27 cellular contexts compared by ENCODE assay signal in the genomic region with DNA sequence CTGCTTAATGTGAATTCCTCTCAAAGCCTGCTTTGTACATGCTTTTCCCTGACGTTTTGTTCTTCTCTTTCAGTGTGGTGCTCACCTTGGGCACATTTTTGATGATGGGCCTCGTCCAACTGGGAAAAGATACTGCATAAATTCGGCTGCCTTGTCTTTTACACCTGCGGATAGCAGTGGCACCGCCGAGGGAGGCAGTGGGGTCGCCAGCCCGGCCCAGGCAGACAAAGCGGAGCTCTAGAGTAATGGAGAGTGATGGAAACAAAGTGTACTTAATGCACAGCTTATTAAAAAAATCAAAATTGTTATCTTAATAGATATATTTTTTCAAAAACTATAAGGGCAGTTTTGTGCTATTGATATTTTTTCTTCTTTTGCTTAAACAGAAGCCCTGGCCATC.
"Had no signal": no experiment of that assay in that cellular context is flagged by ENCODE, and none has a peak within 500 bp of the region (broad histone marks: within the 10 kb centered on the region; RNA-seq: fewer than 3 reads in every experiment).

No MANE protein-coding gene starts in this region.

- H3K79me2 ChIP-seq: parathyroid adenoma had no signal

- H3K36me3 Mint-ChIP-seq: naive B cell; naive thymus-derived CD8-positive, alpha-beta T cell; stimulated activated effector memory CD8-positive, alpha-beta T cell treated with anti-CD3 and anti-CD28 coated beads, Interleukin-12 subunit alpha, Interleukin-12 subunit beta, amount 100 ng/mL, for 72 hours; stimulated activated naive B cell treated with anti-CD40 and anti-IgM and Interleukin-4, amounts not matched to agents 10 μg/mL and 1 μg/mL and 100 μg/mL, for 72 hours had no signal

- H3K4me2 ChIP-seq: neural progenitor cell had no signal

- H3K9me3 ChIP-seq: ovary, psoas muscle, right lobe of liver, sigmoid colon, stomach, thoracic aorta, thyroid gland, tibial nerve, upper lobe of left lung, vagina had no signal

- H3K4me3 ChIP-seq: neural progenitor cell, ovary, psoas muscle, right lobe of liver, sigmoid colon, stomach, thoracic aorta, thyroid gland, tibial nerve, upper lobe of left lung, vagina had no signal

- H3K27me3 ChIP-seq: neural progenitor cell, ovary, right lobe of liver, sigmoid colon, stomach, thyroid gland, tibial nerve, upper lobe of left lung, vagina had no signal

- H2AFZ ChIP-seq: neural progenitor cell, parathyroid adenoma had no signal

- H3K27ac Mint-ChIP-seq: naive B cell; naive thymus-derived CD8-positive, alpha-beta T cell; natural killer cell treated with Interleukin-12 subunit alpha and Interleukin-12 subunit beta and Interleukin-15 and Interleukin-18, amount 100 ng/mL, for 72 hours; neural progenitor cell; stimulated activated effector memory CD8-positive, alpha-beta T cell treated with anti-CD3 and anti-CD28 coated beads, Interleukin-12 subunit alpha, Interleukin-12 subunit beta, amount 100 ng/mL, for 72 hours; stimulated activated naive B cell treated with anti-CD40 and anti-IgM and Interleukin-4, amounts not matched to agents 10 μg/mL and 1 μg/mL and 100 μg/mL, for 72 hours; stimulated activated naive CD8-positive, alpha-beta T cell treated with anti-CD3 and anti-CD28 coated beads, Interleukin-15, Interleukin-2, amounts not matched to agents 100 ng/mL and 50 ng/mL, for 24 hours had no signal

- H3K4me1 ChIP-seq: parathyroid adenoma, psoas muscle, stomach, thyroid gland, tibial nerve, upper lobe of left lung, vagina had no signal

- H3K4me3 Mint-ChIP-seq: naive B cell; naive thymus-derived CD8-positive, alpha-beta T cell; natural killer cell treated with Interleukin-12 subunit alpha and Interleukin-12 subunit beta and Interleukin-15 and Interleukin-18, amount 100 ng/mL, for 72 hours; neural progenitor cell; stimulated activated effector memory CD8-positive, alpha-beta T cell treated with anti-CD3 and anti-CD28 coated beads, Interleukin-12 subunit alpha, Interleukin-12 subunit beta, amount 100 ng/mL, for 72 hours; stimulated activated naive B cell treated with anti-CD40 and anti-IgM and Interleukin-4, amounts not matched to agents 10 μg/mL and 1 μg/mL and 100 μg/mL, for 72 hours; stimulated activated naive CD8-positive, alpha-beta T cell treated with anti-CD3 and anti-CD28 coated beads, Interleukin-15, Interleukin-2, amounts not matched to agents 100 ng/mL and 50 ng/mL, for 24 hours had no signal

- ATAC-seq: naive thymus-derived CD8-positive, alpha-beta T cell; natural killer cell treated with Interleukin-12 subunit alpha and Interleukin-12 subunit beta and Interleukin-15 and Interleukin-18, amount 100 ng/mL, for 72 hours; psoas muscle; right cardiac atrium; right lobe of liver; stimulated activated effector memory CD8-positive, alpha-beta T cell treated with anti-CD3 and anti-CD28 coated beads, Interleukin-12 subunit alpha, Interleukin-12 subunit beta, amount 100 ng/mL, for 72 hours; stimulated activated naive B cell treated with anti-CD40 and anti-IgM and Interleukin-4, amounts not matched to agents 10 μg/mL and 1 μg/mL and 100 μg/mL, for 72 hours had no signal

- H3K4me1 Mint-ChIP-seq: naive B cell; naive thymus-derived CD8-positive, alpha-beta T cell; stimulated activated effector memory CD8-positive, alpha-beta T cell treated with anti-CD3 and anti-CD28 coated beads, Interleukin-12 subunit alpha, Interleukin-12 subunit beta, amount 100 ng/mL, for 72 hours; stimulated activated naive B cell treated with anti-CD40 and anti-IgM and Interleukin-4, amounts not matched to agents 10 μg/mL and 1 μg/mL and 100 μg/mL, for 72 hours had no signal

- H3K9me3 Mint-ChIP-seq: naive B cell; natural killer cell treated with Interleukin-12 subunit alpha and Interleukin-12 subunit beta and Interleukin-15 and Interleukin-18, amount 100 ng/mL, for 72 hours; neural progenitor cell; stimulated activated naive B cell treated with anti-CD40 and anti-IgM and Interleukin-4, amounts not matched to agents 10 μg/mL and 1 μg/mL and 100 μg/mL, for 72 hours; stimulated activated naive CD8-positive, alpha-beta T cell treated with anti-CD3 and anti-CD28 coated beads, Interleukin-15, Interleukin-2, amounts not matched to agents 100 ng/mL and 50 ng/mL, for 24 hours had no signal

- H3K27me3 Mint-ChIP-seq: naive B cell; natural killer cell treated with Interleukin-12 subunit alpha and Interleukin-12 subunit beta and Interleukin-15 and Interleukin-18, amount 100 ng/mL, for 72 hours; progenitor cell of endocrine pancreas; stimulated activated naive B cell treated with anti-CD40 and anti-IgM and Interleukin-4, amounts not matched to agents 10 μg/mL and 1 μg/mL and 100 μg/mL, for 72 hours; stimulated activated naive CD8-positive, alpha-beta T cell treated with anti-CD3 and anti-CD28 coated beads, Interleukin-15, Interleukin-2, amounts not matched to agents 100 ng/mL and 50 ng/mL, for 24 hours had no signal

- DNase-seq: naive B cell; naive thymus-derived CD8-positive, alpha-beta T cell; occipital lobe; ovary; psoas muscle; right lobe of liver; sigmoid colon; stimulated activated CD4-positive, alpha-beta T cell treated with anti-CD3 and anti-CD28 coated beads, Interleukin-15, amount 100 ng/mL, for 24 hours; stimulated activated CD4-positive, alpha-beta T cell treated with anti-CD3 and anti-CD28 coated beads, Interleukin-2, amount 100 ng/mL, for 24 hours; stimulated activated CD4-positive, alpha-beta T cell treated with anti-CD3 and anti-CD28 coated beads, Interleukin-2, amount 100 ng/mL, for 48 hours; stimulated activated CD4-positive, alpha-beta T cell treated with anti-CD3 and anti-CD28 coated beads, Interleukin-4, amount 100 ng/mL, for 24 hours; stimulated activated naive B cell treated with anti-CD40 and anti-IgM and Interleukin-4, amounts not matched to agents 10 μg/mL and 1 μg/mL and 100 μg/mL, for 72 hours; stimulated activated naive CD4-positive, alpha-beta T cell treated with Interleukin-2 at 50 U/mL for 16 hours; stomach; thyroid gland; trophoblast cell had no signal

- H3K27ac ChIP-seq: neural progenitor cell, ovary, parathyroid adenoma, psoas muscle, right lobe of liver, sigmoid colon, stomach, thoracic aorta, thyroid gland, tibial nerve, upper lobe of left lung, vagina had no signal

- H3K36me3 ChIP-seq: neural progenitor cell, ovary, right lobe of liver, thyroid gland, vagina had no signal
